15 cellular contexts compared by ENCODE assay signal in the genomic region with DNA sequence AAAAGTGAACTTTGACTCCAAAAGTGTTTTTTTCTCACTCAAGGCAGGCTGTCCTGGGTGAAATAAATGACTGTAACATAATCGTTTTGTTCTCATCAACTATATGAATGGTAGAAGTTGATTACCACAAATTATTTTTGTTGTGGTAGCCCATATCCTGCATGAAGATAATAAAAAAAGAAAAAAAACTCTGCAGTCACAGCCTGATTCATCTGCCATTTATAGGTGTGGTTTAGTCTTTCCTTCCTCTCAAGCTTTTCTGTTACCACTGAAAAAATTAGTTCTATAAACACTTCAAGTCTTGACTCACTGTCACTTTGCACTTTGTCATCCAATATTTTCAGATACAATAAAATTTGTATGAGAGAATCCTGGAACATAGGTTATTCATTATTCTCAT.
DNase-seq lines count a peak whose midpoint lies in the region; ATAC-seq and TF ChIP-seq lines count a peak whose summit lies in the region.
"Had no signal": no experiment of that assay in that cellular context is flagged by ENCODE, and none has a peak within 500 bp of the region (broad histone marks: within the 10 kb centered on the region; RNA-seq: fewer than 3 reads in every experiment).

No MANE protein-coding gene starts in this region.

- H3K9ac ChIP-seq in colonic mucosa (ENCODE audit: low read depth in 2 of 2, low read length in 2 of 2) = no peak overlapping the region
- H3K9ac ChIP-seq: parathyroid adenoma, SK-N-SH had no signal

- peak; percentile 47 for ATAC-seq in GM21576 (IDR thresholded peaks at IDR 0.05; ENCODE audit: unreplicated experiment)
- ATAC-seq in aorta (ENCODE audit: low FRiP score) = no peak
- ATAC-seq in GM21526 (IDR thresholded peaks at IDR 0.05; ENCODE audit: low FRiP score, unreplicated experiment) = no peak
- ATAC-seq in HG03025 (IDR thresholded peaks at IDR 0.05; ENCODE audit: low FRiP score, unreplicated experiment) = no peak

- intact Hi-C loops in colonic mucosa (cut with DNase I) = no loop called here
- intact Hi-C loops in aorta (cut with DNase I) = no loop called here

- H3K27me3 ChIP-seq in colonic mucosa = no peaks in the 10 kb centered on the region
- no peaks in the 10 kb centered on the region for H3K27me3 ChIP-seq in aorta (ENCODE audit: control insufficient read depth in 1 of 2, insufficient read depth in 2 of 2, low read length in 1 of 2)
- H3K27me3 ChIP-seq: breast epithelium, esophagus muscularis mucosa had no signal

- H3K9me3 ChIP-seq in colonic mucosa = no peaks in the 10 kb centered on the region
- H3K9me3 ChIP-seq in aorta (ENCODE audit: control insufficient read depth, low read length) = no peaks in the 10 kb centered on the region
- H3K9me3 ChIP-seq: breast epithelium, esophagus muscularis mucosa, SK-N-SH had no signal

- H3K27ac ChIP-seq in colonic mucosa = peak overlapping the region; percentile 35
- H3K27ac ChIP-seq in aorta (ENCODE audit: low read depth in 1 of 2, low read length in 2 of 2) = no peak overlapping the region
- H3K27ac ChIP-seq: breast epithelium, esophagus muscularis mucosa, parathyroid adenoma had no signal

- peak; percentile 13 for DNase-seq in DMS53 treated with DMSO at 0.1 percent for 48 hours (lab: John Stamatoyannopoulos, UW; ENCODE audit: unreplicated experiment)
- peak; percentile 69 to 96 for DNase-seq in NOMO-1 (lab: John Stamatoyannopoulos, UW; ENCODE audit: unreplicated experiment in 2 of 2)
- DNase-seq in colonic mucosa = no peak
- no peak for DNase-seq in aorta
- no peak for DNase-seq in NCI-H146 treated with DMSO at 0.1 percent for 48 hours (lab: John Stamatoyannopoulos, UW; ENCODE audit: unreplicated experiment)
- DNase-seq: NCI-H1105; NCI-H69; SK-N-SH; stimulated activated CD4-positive, alpha-beta T cell treated with anti-CD3 and anti-CD28 coated beads, Interleukin-2, amount 100 ng/mL, for 24 hours had no signal

- no peak for TF ChIP-seq CTCF in colonic mucosa (IDR thresholded peaks at IDR 0.05)

- WGBS in aorta, 2 donors = 61 to 66% methylated on average over 1 of the region's 1 CpG

- no peak overlapping the region for H3K4me3 ChIP-seq in colonic mucosa
- H3K4me3 ChIP-seq in aorta (ENCODE audit: low read length in 2 of 2) = no peak overlapping the region
- H3K4me3 ChIP-seq: breast epithelium, esophagus muscularis mucosa had no signal

- no peaks in the 10 kb centered on the region for H3K4me1 ChIP-seq in colonic mucosa
- no peaks in the 10 kb centered on the region for H3K4me1 ChIP-seq in aorta (ENCODE audit: control insufficient read depth in 1 of 2, insufficient read depth in 2 of 2, low read length in 2 of 2)
- H3K4me1 ChIP-seq: breast epithelium, esophagus muscularis mucosa, parathyroid adenoma had no signal

- no peaks in the 10 kb centered on the region for H3K36me3 ChIP-seq in colonic mucosa
- no peaks in the 10 kb centered on the region for H3K36me3 ChIP-seq in aorta (ENCODE audit: control insufficient read depth in 1 of 2, insufficient read depth in 2 of 2, low read length in 1 of 2)
- H3K36me3 ChIP-seq: breast epithelium, esophagus muscularis mucosa had no signal

Comparison
In these comparisons a context has a peak if more than half of its experiments do, and no peak if none do; other contexts are left out.
1. DNase-seq: peak in DMS53 treated with DMSO at 0.1 percent for 48 hours (single experiment) and NOMO-1 (2 of 2); none in colonic mucosa (single experiment), aorta (0 of 2) and NCI-H146 treated with DMSO at 0.1 percent for 48 hours (single experiment).